31 cellular contexts compared by ENCODE assay signal in the genomic region with DNA sequence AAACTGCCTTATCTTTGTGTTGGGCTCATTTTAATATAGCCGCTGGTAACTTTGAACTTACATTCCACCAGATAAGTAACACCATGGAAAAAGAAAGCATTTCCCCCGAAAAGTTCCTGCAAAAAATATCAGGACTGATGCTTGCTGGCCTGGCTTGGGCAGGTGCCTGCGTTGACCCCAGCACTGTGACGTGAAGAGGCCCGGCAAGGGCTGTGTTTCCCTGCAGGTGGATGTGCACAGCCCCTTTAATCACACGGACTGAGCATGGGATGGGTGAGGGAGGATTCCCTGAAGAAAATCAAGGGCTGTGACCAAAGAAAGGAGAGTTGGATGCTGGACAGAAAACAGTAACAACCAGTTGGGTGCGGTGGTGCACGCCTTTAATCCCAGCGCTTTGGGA.
"Had no signal": no experiment of that assay in that cellular context is flagged by ENCODE, and none has a peak within 500 bp of the region (broad histone marks: within the 10 kb centered on the region; RNA-seq: fewer than 3 reads in every experiment).

No MANE protein-coding gene starts in this region.

- H3K4me1 ChIP-seq: heart right ventricle, lower lobe of right lung, sigmoid colon, spleen, suprapubic skin, tibial artery, upper lobe of right lung had no signal

- ATAC-seq: heart right ventricle; left cardiac atrium; left lobe of liver; left ventricle myocardium superior; lower lobe of right lung; natural killer cell; right cardiac atrium; stimulated activated effector memory CD8-positive, alpha-beta T cell treated with anti-CD3 and anti-CD28 coated beads, Interleukin-12 subunit alpha, Interleukin-12 subunit beta, amount 100 ng/mL, for 72 hours; upper lobe of right lung had no signal

- H2AFZ ChIP-seq: hepatocyte, neural progenitor cell had no signal

- H3K36me3 Mint-ChIP-seq: mesothelial cell of epicardium; naive B cell; natural killer cell; neural progenitor cell; stimulated activated effector memory CD8-positive, alpha-beta T cell treated with anti-CD3 and anti-CD28 coated beads, Interleukin-12 subunit alpha, Interleukin-12 subunit beta, amount 100 ng/mL, for 72 hours had no signal

- H3K9me3 Mint-ChIP-seq: mesothelial cell of epicardium; natural killer cell; nephron progenitor cell; neural progenitor cell; stimulated activated effector memory CD8-positive, alpha-beta T cell treated with anti-CD3 and anti-CD28 coated beads, Interleukin-12 subunit alpha, Interleukin-12 subunit beta, amount 100 ng/mL, for 72 hours; stimulated activated naive CD8-positive, alpha-beta T cell treated with anti-CD3 and anti-CD28 coated beads, Interleukin-15, Interleukin-2, amounts not matched to agents 100 ng/mL and 50 ng/mL, for 24 hours had no signal

- H3K4me2 ChIP-seq: hepatocyte, neural progenitor cell had no signal

- H3K27ac Mint-ChIP-seq: mesothelial cell of epicardium; naive B cell; natural killer cell; nephron progenitor cell; neural progenitor cell; progenitor cell of endocrine pancreas; stimulated activated effector memory CD8-positive, alpha-beta T cell treated with anti-CD3 and anti-CD28 coated beads, Interleukin-12 subunit alpha, Interleukin-12 subunit beta, amount 100 ng/mL, for 72 hours; stimulated activated naive CD8-positive, alpha-beta T cell treated with anti-CD3 and anti-CD28 coated beads, Interleukin-15, Interleukin-2, amounts not matched to agents 100 ng/mL and 50 ng/mL, for 24 hours had no signal

- H3K9ac ChIP-seq: neural progenitor cell had no signal

- H3K79me2 ChIP-seq: hepatocyte had no signal

- H3K27ac ChIP-seq: heart right ventricle, hepatocyte, lower lobe of right lung, neural progenitor cell, neutrophil, ovary, sigmoid colon, spleen, suprapubic skin, thoracic aorta, tibial artery, upper lobe of right lung had no signal

- H3K9me3 ChIP-seq: heart right ventricle, lower lobe of right lung, neutrophil, ovary, sigmoid colon, spleen, suprapubic skin, thoracic aorta, tibial artery, upper lobe of right lung had no signal

- H3K27me3 ChIP-seq: neural progenitor cell, ovary, sigmoid colon, upper lobe of right lung had no signal

- H3K4me3 Mint-ChIP-seq: mesothelial cell of epicardium; naive B cell; natural killer cell; nephron progenitor cell; neural progenitor cell; stimulated activated effector memory CD8-positive, alpha-beta T cell treated with anti-CD3 and anti-CD28 coated beads, Interleukin-12 subunit alpha, Interleukin-12 subunit beta, amount 100 ng/mL, for 72 hours; stimulated activated naive CD8-positive, alpha-beta T cell treated with anti-CD3 and anti-CD28 coated beads, Interleukin-15, Interleukin-2, amounts not matched to agents 100 ng/mL and 50 ng/mL, for 24 hours had no signal

- H3K4me1 Mint-ChIP-seq: naive B cell; natural killer cell; stimulated activated effector memory CD8-positive, alpha-beta T cell treated with anti-CD3 and anti-CD28 coated beads, Interleukin-12 subunit alpha, Interleukin-12 subunit beta, amount 100 ng/mL, for 72 hours had no signal

- DNase-seq: heart right ventricle; islet precursor cell; kidney glomerular epithelial cell; left cardiac atrium; left ventricle myocardium superior; lower lobe of right lung; mammary epithelial cell; mesenchymal stem cell; naive B cell; natural killer cell; nephron progenitor cell; ovary; right cardiac atrium; sigmoid colon; small intestine; spleen; stimulated activated CD4-positive, alpha-beta T cell treated with anti-CD3 and anti-CD28 coated beads, Interleukin-4, amount 100 ng/mL, for 24 hours; stimulated activated naive CD4-positive, alpha-beta T cell; tibial artery; trophoblast cell; upper lobe of right lung had no signal
